Comparison of ENCODE assay signal across 15 cellular contexts in genomic region chr1:180947901-180948311, GRCh38. TPM values are rescaled to one million over a fixed set of nuclear protein-coding genes. Genes with fewer than 3 reads are reported as not detected.
DNase-seq lines count a peak whose midpoint lies in the region; ATAC-seq and TF ChIP-seq lines count a peak whose summit lies in the region.
"Had no signal": no experiment of that assay in that cellular context is flagged by ENCODE, and none has a peak within 500 bp of the region (broad histone marks: within the 10 kb centered on the region; RNA-seq: fewer than 3 reads in every experiment).

No MANE protein-coding gene starts in this region.

- WGBS in urinary bladder: 87% methylated on average over 16 of the region's 16 CpGs

- POLR2A ChIA-PET in HEK293 (lab: Yijun Ruan, JAX): no interaction called here
- POLR2A ChIA-PET in activated CD8-positive, alpha-beta T cell treated with anti-CD3 and anti-CD28 coated beads, Interleukin-2, amount 10 ng/mL, durations not matched to agents 7 days and 5 days (lab: Charles Lee): no interaction called here

- H3K36me3 Mint-ChIP-seq in brain (peaks cover 33% of the 10 kb centered on the region), nephron (ENCODE audit: low read depth) (peaks cover 28% of the 10 kb centered on the region)
- peaks cover 39% of the 10 kb centered on the region for H3K36me3 Mint-ChIP-seq in activated CD8-positive, alpha-beta T cell treated with anti-CD3 and anti-CD28 coated beads, Interleukin-2, amount 10 ng/mL, durations not matched to agents 7 days and 5 days (ENCODE audit: low read depth)

- DNase-seq in Kasumi-1 (lab: John Stamatoyannopoulos, UW) (no peak), NCI-H1436 treated with DMSO at 0.1 percent for 48 hours (lab: John Stamatoyannopoulos, UW) (no peak)
- DNase-seq in activated CD8-positive, alpha-beta T cell treated with anti-CD3 and anti-CD28 coated beads, Interleukin-2, amount 10 ng/mL, durations not matched to agents 7 days and 5 days: no peak
- DNase-seq: ACHN, AML-193, Caco-2, DMS53, NCI-H1092, NCI-H510A treated with DMSO at 0.1 percent for 48 hours had no signal

- H3K27ac ChIP-seq in HEK293 (ENCODE audit: extremely low read depth, low read depth, low read length) (no peak overlapping the region), urinary bladder (ENCODE audit: low read depth) (peak overlapping the region; percentile 72)

- no peak for ATAC-seq in activated CD8-positive, alpha-beta T cell treated with anti-CD3 and anti-CD28 coated beads, Interleukin-2, amount 10 ng/mL, durations not matched to agents 7 days and 5 days

- H3K4me1 ChIP-seq in HEK293 (ENCODE audit: control insufficient read depth, insufficient read depth, low read length) (no peaks in the 10 kb centered on the region), urinary bladder (ENCODE audit: insufficient read depth) (no peaks in the 10 kb centered on the region)
- H3K4me1 ChIP-seq: Caco-2 had no signal

- H3K4me1 Mint-ChIP-seq in brain (peaks cover 41% of the 10 kb centered on the region), nephron (peaks cover 22% of the 10 kb centered on the region)
- peaks cover 4% of the 10 kb centered on the region for H3K4me1 Mint-ChIP-seq in activated CD8-positive, alpha-beta T cell treated with anti-CD3 and anti-CD28 coated beads, Interleukin-2, amount 10 ng/mL, durations not matched to agents 7 days and 5 days (ENCODE audit: low read depth)

- peak overlapping the region; percentile 34 to 90 (median 83) for H3K27ac Mint-ChIP-seq in brain
- peak overlapping the region; percentile 62 to 89 (median 81) for H3K27ac Mint-ChIP-seq in nephron
- H3K27ac Mint-ChIP-seq in activated CD8-positive, alpha-beta T cell treated with anti-CD3 and anti-CD28 coated beads, Interleukin-2, amount 10 ng/mL, durations not matched to agents 7 days and 5 days: no peak overlapping the region

- H3K4me3 Mint-ChIP-seq in brain: no peak overlapping the region
- H3K4me3 Mint-ChIP-seq in nephron: no peak overlapping the region
- no peak overlapping the region for H3K4me3 Mint-ChIP-seq in activated CD8-positive, alpha-beta T cell treated with anti-CD3 and anti-CD28 coated beads, Interleukin-2, amount 10 ng/mL, durations not matched to agents 7 days and 5 days

- H3K27me3 Mint-ChIP-seq in brain: no peaks in the 10 kb centered on the region
- H3K27me3 Mint-ChIP-seq in nephron (ENCODE audit: low read depth): no peaks in the 10 kb centered on the region
- no peaks in the 10 kb centered on the region for H3K27me3 Mint-ChIP-seq in activated CD8-positive, alpha-beta T cell treated with anti-CD3 and anti-CD28 coated beads, Interleukin-2, amount 10 ng/mL, durations not matched to agents 7 days and 5 days (ENCODE audit: low read depth)
- H3K27me3 Mint-ChIP-seq: CD4-positive, CD25-positive, alpha-beta regulatory T cell had no signal

- H3K9me3 ChIP-seq in HEK293 (ENCODE audit: control insufficient read depth, insufficient read depth, low read depth, low read length): no peaks in the 10 kb centered on the region
- H3K9me3 ChIP-seq: Caco-2 had no signal

- H3K36me3 ChIP-seq in HEK293 (ENCODE audit: control insufficient read depth in 2 of 2, insufficient read depth in 1 of 2, low read length in 2 of 2): peaks cover 0 to 23% of the 10 kb centered on the region in 2 experiments; a peak in 2 of 3 replicates
- H3K36me3 ChIP-seq in urinary bladder (ENCODE audit: insufficient read depth): no peaks in the 10 kb centered on the region

- peaks cover 0 to 3% (median 0%) of the 10 kb centered on the region in 5 experiments for H3K9me3 Mint-ChIP-seq in brain
- H3K9me3 Mint-ChIP-seq in nephron: no peaks in the 10 kb centered on the region
- peaks cover 17% of the 10 kb centered on the region for H3K9me3 Mint-ChIP-seq in activated CD8-positive, alpha-beta T cell treated with anti-CD3 and anti-CD28 coated beads, Interleukin-2, amount 10 ng/mL, durations not matched to agents 7 days and 5 days (ENCODE audit: insufficient read depth)

- CTCF ChIA-PET in HEK293 (lab: Yijun Ruan, JAX): no interaction called here
- CTCF ChIA-PET in activated CD8-positive, alpha-beta T cell treated with anti-CD3 and anti-CD28 coated beads, Interleukin-2, amount 10 ng/mL, durations not matched to agents 7 days and 5 days (lab: Charles Lee): no interaction called here

- TF ChIP-seq CTCF in HEK293 (tag by site-specific recombination; IDR thresholded peaks at IDR 0.05) (no peak), brain (conservative IDR thresholded peaks at IDR 0.05) (no peak), nephron (IDR thresholded peaks at IDR 0.05; ENCODE audit: unreplicated experiment in 3 of 3) (no peak)

- H3K4me3 ChIP-seq in HEK293 (ENCODE audit: low read depth, low read length) (no peak overlapping the region), urinary bladder (ENCODE audit: low read depth, low read length) (no peak overlapping the region)

TF ChIP-seq in HEK293, 187 proteins besides CTCF, POLR2A, EP300 and RAD21:
- TF ChIP-seq SCRT2 (tag by site-specific recombination; IDR thresholded peaks at IDR 0.05) (peak; percentile 48; the same call in 1 of the 2 replicates), ZNF37A (tag by site-specific recombination; IDR thresholded peaks at IDR 0.05) (no peak)
TF ChIP-seq in HEK293: peak in this region for 1.

RNA-seq across cellular contexts. Expression of gene KIAA1614, which starts 35.2 kb away (rescaled TPM):
- 8.3 TPM for polyA plus RNA-seq in brain (ENCODE audit: insufficient read depth, low read depth, low replicate concordance)
- total RNA-seq in urinary bladder: 5.8 TPM
- polyA plus RNA-seq in urinary bladder: 16.6 TPM
- under 1 TPM; 0.13 to 0.21 TPM for total RNA-seq in activated CD8-positive, alpha-beta T cell treated with anti-CD3 and anti-CD28 coated beads, Interleukin-2, amount 10 ng/mL, durations not matched to agents 7 days and 5 days
- total RNA-seq: H4 had no signal
